ENCODE assay signal across 11 cellular contexts in genomic region chr7:64889686-64890162, GRCh38. TPM values are rescaled to one million over a fixed set of nuclear protein-coding genes. Genes with fewer than 3 reads are reported as not detected.
DNase-seq lines count a peak whose midpoint lies in the region; ATAC-seq and TF ChIP-seq lines count a peak whose summit lies in the region.
"Had no signal": no experiment of that assay in that cellular context is flagged by ENCODE, and none has a peak within 500 bp of the region (broad histone marks: within the 10 kb centered on the region; RNA-seq: fewer than 3 reads in every experiment).

No MANE protein-coding gene starts in this region.

- DNase-seq in CD14-positive monocyte (ENCODE audit: low spot score) (no peak), esophagus muscularis mucosa (ENCODE audit: extremely low spot score) (no peak), trophoblast cell (peak in 1 of 2 donors; percentile 1), NCI-H345 (lab: John Stamatoyannopoulos, UW) (no peak), NCI-H2081 treated with DMSO at 0.1 percent for 48 hours (lab: John Stamatoyannopoulos, UW) (no peak)
- DNase-seq: stimulated activated CD4-positive, alpha-beta T cell treated with anti-CD3 and anti-CD28 coated beads, Interleukin-1b, Interleukin-23, amount 100 ng/mL, for 48 hours had no signal

- H3K79me1 ChIP-seq in trophoblast cell (ENCODE audit: low read length) = no peaks in the 10 kb centered on the region

- peak overlapping the region; percentile 78 to 92 for H3K4me3 Mint-ChIP-seq in CD14-positive monocyte

- no peak overlapping the region for H4K91ac ChIP-seq in trophoblast cell (ENCODE audit: low read depth, low read length)

- H3K9ac ChIP-seq in HUES48 (ENCODE audit: low read depth, low read length) (no peak overlapping the region), trophoblast cell (ENCODE audit: low read length) (no peak overlapping the region)

- H2BK5ac ChIP-seq in trophoblast cell (ENCODE audit: low read depth, low read length, poor library complexity) = no peak overlapping the region

- H2AK5ac ChIP-seq in trophoblast cell (ENCODE audit: low read length) = no peak overlapping the region

- no peaks in the 10 kb centered on the region for H3K36me3 Mint-ChIP-seq in CD14-positive monocyte

- intact Hi-C loops in CD14-positive monocyte (cut with micrococcal nuclease) = no loop called here
- intact Hi-C loops in esophagus muscularis mucosa (cut with DNase I) = loop anchor here (10.0 kb wide), 1 partner anchor 225 kb away; the partner anchor contains the start of gene ZNF107

- peaks cover 3 to 24% (median 7%) of the 10 kb centered on the region in 7 donors for H3K9me3 Mint-ChIP-seq in CD14-positive monocyte

- H3K9me3 ChIP-seq in HUES48 (ENCODE audit: control insufficient read depth, insufficient read depth, low read length) (no peaks in the 10 kb centered on the region), esophagus muscularis mucosa (no peaks in the 10 kb centered on the region), trophoblast cell (ENCODE audit: insufficient read depth, low read depth, low read length) (peaks cover 7% of the 10 kb centered on the region)
- H3K9me3 ChIP-seq: thyroid gland had no signal

- no peak overlapping the region for H3K18ac ChIP-seq in trophoblast cell (ENCODE audit: low read length)

- H4K8ac ChIP-seq in trophoblast cell (ENCODE audit: low read depth, low read length) = no peak overlapping the region

- no peak overlapping the region for H4K12ac ChIP-seq in trophoblast cell (ENCODE audit: low read depth, low read length)

- peaks cover 14% of the 10 kb centered on the region for H3K4me1 Mint-ChIP-seq in CD14-positive monocyte

- no peak overlapping the region for H2BK12ac ChIP-seq in trophoblast cell (ENCODE audit: low read length)

- ATAC-seq in GM19463 (IDR thresholded peaks at IDR 0.05; ENCODE audit: unreplicated experiment) = no peak
- ATAC-seq in GM21515 (IDR thresholded peaks at IDR 0.05; ENCODE audit: unreplicated experiment) = no peak

- TF ChIP-seq CTCF in CD14-positive monocyte (IDR thresholded peaks at IDR 0.05) (no peak), esophagus muscularis mucosa (IDR thresholded peaks at IDR 0.05) (no peak)

- no peak overlapping the region for H3K14ac ChIP-seq in trophoblast cell (ENCODE audit: low read length)

- TF ChIP-seq POLR2A in esophagus muscularis mucosa (IDR thresholded peaks at IDR 0.05; ENCODE audit: low read depth) = no peak

- H3K4me2 ChIP-seq in trophoblast cell (ENCODE audit: low read length) = peak overlapping the region; percentile 77

- H3K27ac ChIP-seq in HUES48 (ENCODE audit: low read depth, low read length) (no peak overlapping the region), esophagus muscularis mucosa (replicated peaks in 1 of 4) (no peak overlapping the region), trophoblast cell (ENCODE audit: low read depth, low read length) (no peak overlapping the region)
- H3K27ac ChIP-seq: SK-N-MC had no signal

- no peak overlapping the region for H3K23ac ChIP-seq in trophoblast cell (ENCODE audit: low read length)

- H3K27ac Mint-ChIP-seq in CD14-positive monocyte = no peak overlapping the region

- whole genome bisulfite sequencing in esophagus muscularis mucosa = 71% methylated on average over 9 of the region's 18 CpGs
- no CpG with 5 or more reads among the region's 18 CpGs for WGBS in trophoblast cell (ENCODE audit: extremely low coverage, insufficient coverage, insufficient read length)

- H3K4me1 ChIP-seq in HUES48 (ENCODE audit: control insufficient read depth, insufficient read depth, low read length) (peaks cover 3% of the 10 kb centered on the region; the same call in 1 of the 2 replicates), esophagus muscularis mucosa (peaks cover 19 to 55% (median 54%) of the 10 kb centered on the region in 4 donors), trophoblast cell (ENCODE audit: control insufficient read depth in 1 of 2, insufficient read depth in 2 of 2, low read length in 2 of 2) (peaks cover 4 to 12% of the 10 kb centered on the region in 2 experiments)

- no peak overlapping the region for H2BK120ac ChIP-seq in trophoblast cell (ENCODE audit: insufficient read depth, low read length, poor library complexity)

- H2AFZ ChIP-seq in trophoblast cell (ENCODE audit: insufficient read depth, low read length, poor library complexity) = no peak overlapping the region

- no peak for TF ChIP-seq EP300 in esophagus muscularis mucosa (IDR thresholded peaks at IDR 0.05)

- H3K36me3 ChIP-seq in HUES48 (ENCODE audit: control insufficient read depth, insufficient read depth, low read length) (no peaks in the 10 kb centered on the region), esophagus muscularis mucosa (no peaks in the 10 kb centered on the region), trophoblast cell (ENCODE audit: control insufficient read depth in 1 of 2, insufficient read depth in 2 of 2, low read length in 2 of 2) (no peaks in the 10 kb centered on the region)
- H3K36me3 ChIP-seq: thyroid gland had no signal

- H3K27me3 ChIP-seq in HUES48 (ENCODE audit: control insufficient read depth, insufficient read depth, low read length) (peaks cover 43% of the 10 kb centered on the region), esophagus muscularis mucosa (no peaks in the 10 kb centered on the region), trophoblast cell (ENCODE audit: insufficient read depth, low read length) (peaks cover 15% of the 10 kb centered on the region)
- H3K27me3 ChIP-seq: thyroid gland had no signal

- H3K4me3 ChIP-seq in HUES48 (ENCODE audit: low read depth, low read length) (peak overlapping the region; percentile 64), esophagus muscularis mucosa (peak overlapping the region; percentile 55 to 67 (median 56)), trophoblast cell (ENCODE audit: low read depth, low read length) (no peak overlapping the region)
- H3K4me3 ChIP-seq: SK-N-MC had no signal

- no peaks in the 10 kb centered on the region for H3K79me2 ChIP-seq in trophoblast cell (ENCODE audit: control insufficient read depth, insufficient read depth, low read length, poor library complexity)

- H3K4ac ChIP-seq in trophoblast cell (ENCODE audit: low read depth, low read length) = no peak overlapping the region

- H3K27me3 Mint-ChIP-seq in CD14-positive monocyte (ENCODE audit: low read depth in 3 of 3) = peaks cover 34 to 61% (median 45%) of the 10 kb centered on the region in 3 donors

RNA-seq across cellular contexts. Expression of gene ZNF273, which starts 13.3 kb away (rescaled TPM):
- polyA plus RNA-seq in CD14-positive monocyte = 1 to 10 TPM in 1 of 2 donors, under 1 TPM in 1; 0.62 to 1.7 TPM
- 1 to 10 TPM; 2.7 to 8.3 (median 3.4) TPM for total RNA-seq in esophagus muscularis mucosa
- polyA plus RNA-seq in trophoblast cell (2013) = 6.1 and 6.4 TPM in 2 replicates
